Comparison of ENCODE assay signal across 1 cellular context in the genomic region with DNA sequence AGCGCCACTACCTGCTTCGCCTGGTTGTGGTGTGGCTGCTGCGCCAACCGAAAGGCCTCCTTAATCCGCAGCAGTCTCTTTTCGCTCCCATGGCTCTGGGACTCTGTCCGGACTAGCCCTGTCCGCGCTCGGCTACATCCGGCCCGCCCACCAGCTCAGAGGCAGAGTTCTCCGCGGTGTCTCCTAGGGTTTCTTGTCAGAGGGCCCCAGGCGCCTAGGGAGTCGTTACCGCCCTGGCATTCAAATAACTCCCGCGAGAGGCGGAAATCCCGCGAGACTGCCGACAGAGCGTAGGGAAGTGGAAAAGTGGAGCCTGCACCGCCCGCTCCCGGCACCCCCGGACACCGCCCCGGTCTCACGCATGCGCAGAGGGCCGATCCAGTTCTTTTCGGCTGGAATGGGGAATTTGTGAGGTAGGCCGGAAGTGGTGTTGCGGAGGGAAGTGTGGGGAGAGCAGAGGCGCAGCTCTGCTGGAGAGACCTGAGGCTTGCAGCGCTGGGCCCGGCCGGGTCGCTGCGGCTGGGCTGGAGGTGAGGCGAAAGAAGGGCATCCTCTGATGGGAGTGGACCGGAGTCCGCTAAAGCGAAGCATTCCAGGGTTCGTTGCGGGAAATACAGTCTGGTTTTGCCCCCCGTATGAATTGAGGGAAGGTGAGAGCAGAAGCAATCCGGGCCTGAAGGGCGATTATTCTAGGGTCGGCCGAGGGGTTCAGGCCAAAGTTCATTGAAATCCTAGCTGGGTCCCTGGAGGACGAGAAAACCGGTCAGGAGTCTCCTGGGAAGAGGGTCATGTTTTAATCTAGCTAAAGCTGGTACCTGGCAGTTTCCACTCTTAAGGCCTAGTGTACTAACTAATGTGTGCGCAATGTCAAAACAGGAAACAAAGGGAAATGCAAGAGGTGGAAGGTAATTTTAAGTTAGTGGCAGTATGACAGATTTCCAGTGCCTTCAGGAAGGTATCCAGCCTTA.
TF ChIP-seq lines count a peak whose summit lies in the region.

A gene (plus strand): TSS at position 456 of the 968 bp plus-strand sequence. CDS start 5,151 bp downstream, outside the sequence.

TF ChIP-seq in HEK293, 187 proteins besides CTCF, POLR2A, EP300 and RAD21 (continued from another document and continues in another):
- TF ChIP-seq, protein P1, sequence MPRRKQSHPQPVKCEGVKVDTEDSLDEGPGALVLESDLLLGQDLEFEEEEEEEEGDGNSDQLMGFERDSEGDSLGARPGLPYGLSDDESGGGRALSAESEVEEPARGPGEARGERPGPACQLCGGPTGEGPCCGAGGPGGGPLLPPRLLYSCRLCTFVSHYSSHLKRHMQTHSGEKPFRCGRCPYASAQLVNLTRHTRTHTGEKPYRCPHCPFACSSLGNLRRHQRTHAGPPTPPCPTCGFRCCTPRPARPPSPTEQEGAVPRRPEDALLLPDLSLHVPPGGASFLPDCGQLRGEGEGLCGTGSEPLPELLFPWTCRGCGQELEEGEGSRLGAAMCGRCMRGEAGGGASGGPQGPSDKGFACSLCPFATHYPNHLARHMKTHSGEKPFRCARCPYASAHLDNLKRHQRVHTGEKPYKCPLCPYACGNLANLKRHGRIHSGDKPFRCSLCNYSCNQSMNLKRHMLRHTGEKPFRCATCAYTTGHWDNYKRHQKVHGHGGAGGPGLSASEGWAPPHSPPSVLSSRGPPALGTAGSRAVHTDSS (tag by site-specific recombination; IDR thresholded peaks at IDR 0.05) = no peak
- TF ChIP-seq ZFHX2 (tag by site-specific recombination; conservative IDR thresholded peaks at IDR 0.05) (peak; percentile 55), ZNF114 (tag by site-specific recombination; IDR thresholded peaks at IDR 0.05) (no peak), EGR2 (tag by site-specific recombination; IDR thresholded peaks at IDR 0.05; ENCODE audit: low read depth) (peak; percentile 58), ZBTB8A (tag by site-specific recombination; IDR thresholded peaks at IDR 0.05) (peak; percentile 66), ZNF791 (tag by site-specific recombination; IDR thresholded peaks at IDR 0.05) (no peak), ZNF24 (tag by site-specific recombination; IDR thresholded peaks at IDR 0.05) (peak; percentile 11; the same call in 1 of the 2 replicates), ZNF555 (tag by site-specific recombination; conservative IDR thresholded peaks at IDR 0.05) (no peak), ZNF354C (tag by site-specific recombination; IDR thresholded peaks at IDR 0.05; ENCODE audit: borderline replicate concordance, low read depth) (no peak), ZXDB (tag by site-specific recombination; IDR thresholded peaks at IDR 0.05) (peak; percentile 84), ZNF76 (tag by site-specific recombination; IDR thresholded peaks at IDR 0.05; ENCODE audit: borderline replicate concordance, low read depth) (peak; percentile 67; the same call in 1 of the 2 replicates), ZFP41 (tag by site-specific recombination; IDR thresholded peaks at IDR 0.05; ENCODE audit: borderline replicate concordance) (no peak), SP3 (tag by site-specific recombination; IDR thresholded peaks at IDR 0.05) (no peak; the same call in none of the 2 replicates), YY1 (tag by site-specific recombination; IDR thresholded peaks at IDR 0.05) (no peak), ZNF2 (tag by site-specific recombination; IDR thresholded peaks at IDR 0.05) (peak; percentile 68), ZNF558 (tag by site-specific recombination; IDR thresholded peaks at IDR 0.05) (no peak), ZNF658 (tag by site-specific recombination; IDR thresholded peaks at IDR 0.05) (no peak), ZBTB21 (tag by site-specific recombination; IDR thresholded peaks at IDR 0.05) (no peak), GLIS1 (tag by site-specific recombination; IDR thresholded peaks at IDR 0.05) (peak; percentile 62), ZIC2 (tag by site-specific recombination; IDR thresholded peaks at IDR 0.05) (peak; percentile 47; the same call in 1 of the 2 replicates), FEZF1 (tag by site-specific recombination; IDR thresholded peaks at IDR 0.05) (no peak), KLF1 (tag by site-specific recombination; IDR thresholded peaks at IDR 0.05) (peak; percentile 46), GLIS2 (tag by site-specific recombination; IDR thresholded peaks at IDR 0.05) (peak; percentile 50; the same call in 1 of the 2 replicates), ZNF660 (tag by site-specific recombination; IDR thresholded peaks at IDR 0.05) (peak; percentile 77), ZNF544 (tag by site-specific recombination; IDR thresholded peaks at IDR 0.05) (no peak), ZNF112 (tag by site-specific recombination; IDR thresholded peaks at IDR 0.05) (no peak), KLF7 (tag by site-specific recombination; IDR thresholded peaks at IDR 0.05; ENCODE audit: borderline replicate concordance) (peak; percentile 90), PRDM1 (tag by site-specific recombination; IDR thresholded peaks at IDR 0.05) (no peak), ZNF174 (tag by site-specific recombination; IDR thresholded peaks at IDR 0.05) (no peak), ZNF292 (tag by site-specific recombination; IDR thresholded peaks at IDR 0.05; ENCODE audit: borderline replicate concordance, low read depth) (no peak), ZNF433 (tag by site-specific recombination; IDR thresholded peaks at IDR 0.05; ENCODE audit: low read depth) (no peak), TRIM28 (IDR thresholded peaks at IDR 0.05; ENCODE audit: borderline replicate concordance, low read length) (no peak), ZNF404 (tag by site-specific recombination; IDR thresholded peaks at IDR 0.05) (no peak), ZNF239 (tag by site-specific recombination; IDR thresholded peaks at IDR 0.05) (no peak), ZNF37A (tag by site-specific recombination; IDR thresholded peaks at IDR 0.05) (no peak), ZNF341 (tag by site-specific recombination; IDR thresholded peaks at IDR 0.05; ENCODE audit: low read depth) (peak; percentile 50), BCL11B (tag by site-specific recombination; IDR thresholded peaks at IDR 0.05; ENCODE audit: low read depth) (no peak), MZF1 (tag by site-specific recombination; IDR thresholded peaks at IDR 0.05; ENCODE audit: borderline replicate concordance) (no peak)
- TF ChIP-seq, protein P2, sequence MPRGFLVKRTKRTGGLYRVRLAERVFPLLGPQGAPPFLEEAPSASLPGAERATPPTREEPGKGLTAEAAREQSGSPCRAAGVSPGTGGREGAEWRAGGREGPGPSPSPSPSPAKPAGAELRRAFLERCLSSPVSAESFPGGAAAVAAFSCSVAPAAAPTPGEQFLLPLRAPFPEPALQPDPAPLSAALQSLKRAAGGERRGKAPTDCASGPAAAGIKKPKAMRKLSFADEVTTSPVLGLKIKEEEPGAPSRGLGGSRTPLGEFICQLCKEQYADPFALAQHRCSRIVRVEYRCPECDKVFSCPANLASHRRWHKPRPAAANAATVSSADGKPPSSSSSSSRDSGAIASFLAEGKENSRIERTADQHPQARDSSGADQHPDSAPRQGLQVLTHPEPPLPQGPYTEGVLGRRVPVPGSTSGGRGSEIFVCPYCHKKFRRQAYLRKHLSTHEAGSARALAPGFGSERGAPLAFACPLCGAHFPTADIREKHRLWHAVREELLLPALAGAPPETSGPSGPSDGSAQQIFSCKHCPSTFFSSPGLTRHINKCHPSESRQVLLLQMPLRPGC (tag by site-specific recombination; IDR thresholded peaks at IDR 0.05) = no peak
- TF ChIP-seq, protein P3, sequence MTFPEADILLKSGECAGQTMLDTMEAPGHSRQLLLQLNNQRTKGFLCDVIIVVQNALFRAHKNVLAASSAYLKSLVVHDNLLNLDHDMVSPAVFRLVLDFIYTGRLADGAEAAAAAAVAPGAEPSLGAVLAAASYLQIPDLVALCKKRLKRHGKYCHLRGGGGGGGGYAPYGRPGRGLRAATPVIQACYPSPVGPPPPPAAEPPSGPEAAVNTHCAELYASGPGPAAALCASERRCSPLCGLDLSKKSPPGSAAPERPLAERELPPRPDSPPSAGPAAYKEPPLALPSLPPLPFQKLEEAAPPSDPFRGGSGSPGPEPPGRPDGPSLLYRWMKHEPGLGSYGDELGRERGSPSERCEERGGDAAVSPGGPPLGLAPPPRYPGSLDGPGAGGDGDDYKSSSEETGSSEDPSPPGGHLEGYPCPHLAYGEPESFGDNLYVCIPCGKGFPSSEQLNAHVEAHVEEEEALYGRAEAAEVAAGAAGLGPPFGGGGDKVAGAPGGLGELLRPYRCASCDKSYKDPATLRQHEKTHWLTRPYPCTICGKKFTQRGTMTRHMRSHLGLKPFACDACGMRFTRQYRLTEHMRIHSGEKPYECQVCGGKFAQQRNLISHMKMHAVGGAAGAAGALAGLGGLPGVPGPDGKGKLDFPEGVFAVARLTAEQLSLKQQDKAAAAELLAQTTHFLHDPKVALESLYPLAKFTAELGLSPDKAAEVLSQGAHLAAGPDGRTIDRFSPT (tag by site-specific recombination; IDR thresholded peaks at IDR 0.05) = peak; percentile 52; the same call in 1 of the 2 replicates
- TF ChIP-seq, protein P4, sequence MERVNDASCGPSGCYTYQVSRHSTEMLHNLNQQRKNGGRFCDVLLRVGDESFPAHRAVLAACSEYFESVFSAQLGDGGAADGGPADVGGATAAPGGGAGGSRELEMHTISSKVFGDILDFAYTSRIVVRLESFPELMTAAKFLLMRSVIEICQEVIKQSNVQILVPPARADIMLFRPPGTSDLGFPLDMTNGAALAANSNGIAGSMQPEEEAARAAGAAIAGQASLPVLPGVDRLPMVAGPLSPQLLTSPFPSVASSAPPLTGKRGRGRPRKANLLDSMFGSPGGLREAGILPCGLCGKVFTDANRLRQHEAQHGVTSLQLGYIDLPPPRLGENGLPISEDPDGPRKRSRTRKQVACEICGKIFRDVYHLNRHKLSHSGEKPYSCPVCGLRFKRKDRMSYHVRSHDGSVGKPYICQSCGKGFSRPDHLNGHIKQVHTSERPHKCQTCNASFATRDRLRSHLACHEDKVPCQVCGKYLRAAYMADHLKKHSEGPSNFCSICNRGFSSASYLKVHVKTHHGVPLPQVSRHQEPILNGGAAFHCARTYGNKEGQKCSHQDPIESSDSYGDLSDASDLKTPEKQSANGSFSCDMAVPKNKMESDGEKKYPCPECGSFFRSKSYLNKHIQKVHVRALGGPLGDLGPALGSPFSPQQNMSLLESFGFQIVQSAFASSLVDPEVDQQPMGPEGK (tag by site-specific recombination; IDR thresholded peaks at IDR 0.05) = peak; percentile 80
- TF ChIP-seq, protein P5, sequence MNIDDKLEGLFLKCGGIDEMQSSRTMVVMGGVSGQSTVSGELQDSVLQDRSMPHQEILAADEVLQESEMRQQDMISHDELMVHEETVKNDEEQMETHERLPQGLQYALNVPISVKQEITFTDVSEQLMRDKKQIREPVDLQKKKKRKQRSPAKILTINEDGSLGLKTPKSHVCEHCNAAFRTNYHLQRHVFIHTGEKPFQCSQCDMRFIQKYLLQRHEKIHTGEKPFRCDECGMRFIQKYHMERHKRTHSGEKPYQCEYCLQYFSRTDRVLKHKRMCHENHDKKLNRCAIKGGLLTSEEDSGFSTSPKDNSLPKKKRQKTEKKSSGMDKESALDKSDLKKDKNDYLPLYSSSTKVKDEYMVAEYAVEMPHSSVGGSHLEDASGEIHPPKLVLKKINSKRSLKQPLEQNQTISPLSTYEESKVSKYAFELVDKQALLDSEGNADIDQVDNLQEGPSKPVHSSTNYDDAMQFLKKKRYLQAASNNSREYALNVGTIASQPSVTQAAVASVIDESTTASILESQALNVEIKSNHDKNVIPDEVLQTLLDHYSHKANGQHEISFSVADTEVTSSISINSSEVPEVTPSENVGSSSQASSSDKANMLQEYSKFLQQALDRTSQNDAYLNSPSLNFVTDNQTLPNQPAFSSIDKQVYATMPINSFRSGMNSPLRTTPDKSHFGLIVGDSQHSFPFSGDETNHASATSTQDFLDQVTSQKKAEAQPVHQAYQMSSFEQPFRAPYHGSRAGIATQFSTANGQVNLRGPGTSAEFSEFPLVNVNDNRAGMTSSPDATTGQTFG (tag by site-specific recombination; IDR thresholded peaks at IDR 0.05; ENCODE audit: borderline replicate concordance) = no peak
- TF ChIP-seq, protein P6, sequence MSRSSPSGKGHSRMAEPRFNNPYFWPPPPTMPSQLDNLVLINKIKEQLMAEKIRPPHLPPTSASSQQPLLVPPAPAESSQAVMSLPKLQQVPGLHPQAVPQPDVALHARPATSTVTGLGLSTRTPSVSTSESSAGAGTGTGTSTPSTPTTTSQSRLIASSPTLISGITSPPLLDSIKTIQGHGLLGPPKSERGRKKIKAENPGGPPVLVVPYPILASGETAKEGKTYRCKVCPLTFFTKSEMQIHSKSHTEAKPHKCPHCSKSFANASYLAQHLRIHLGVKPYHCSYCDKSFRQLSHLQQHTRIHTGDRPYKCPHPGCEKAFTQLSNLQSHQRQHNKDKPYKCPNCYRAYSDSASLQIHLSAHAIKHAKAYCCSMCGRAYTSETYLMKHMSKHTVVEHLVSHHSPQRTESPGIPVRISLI (tag by site-specific recombination; IDR thresholded peaks at IDR 0.05) = no peak
- TF ChIP-seq, protein P7, sequence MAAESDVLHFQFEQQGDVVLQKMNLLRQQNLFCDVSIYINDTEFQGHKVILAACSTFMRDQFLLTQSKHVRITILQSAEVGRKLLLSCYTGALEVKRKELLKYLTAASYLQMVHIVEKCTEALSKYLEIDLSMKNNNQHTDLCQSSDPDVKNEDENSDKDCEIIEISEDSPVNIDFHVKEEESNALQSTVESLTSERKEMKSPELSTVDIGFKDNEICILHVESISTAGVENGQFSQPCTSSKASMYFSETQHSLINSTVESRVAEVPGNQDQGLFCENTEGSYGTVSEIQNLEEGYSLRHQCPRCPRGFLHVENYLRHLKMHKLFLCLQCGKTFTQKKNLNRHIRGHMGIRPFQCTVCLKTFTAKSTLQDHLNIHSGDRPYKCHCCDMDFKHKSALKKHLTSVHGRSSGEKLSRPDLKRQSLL (tag by site-specific recombination; IDR thresholded peaks at IDR 0.05) = 0 out of 2 replicates have a peak, but pooled peaks have one; percentile 15
- TF ChIP-seq, protein P8, sequence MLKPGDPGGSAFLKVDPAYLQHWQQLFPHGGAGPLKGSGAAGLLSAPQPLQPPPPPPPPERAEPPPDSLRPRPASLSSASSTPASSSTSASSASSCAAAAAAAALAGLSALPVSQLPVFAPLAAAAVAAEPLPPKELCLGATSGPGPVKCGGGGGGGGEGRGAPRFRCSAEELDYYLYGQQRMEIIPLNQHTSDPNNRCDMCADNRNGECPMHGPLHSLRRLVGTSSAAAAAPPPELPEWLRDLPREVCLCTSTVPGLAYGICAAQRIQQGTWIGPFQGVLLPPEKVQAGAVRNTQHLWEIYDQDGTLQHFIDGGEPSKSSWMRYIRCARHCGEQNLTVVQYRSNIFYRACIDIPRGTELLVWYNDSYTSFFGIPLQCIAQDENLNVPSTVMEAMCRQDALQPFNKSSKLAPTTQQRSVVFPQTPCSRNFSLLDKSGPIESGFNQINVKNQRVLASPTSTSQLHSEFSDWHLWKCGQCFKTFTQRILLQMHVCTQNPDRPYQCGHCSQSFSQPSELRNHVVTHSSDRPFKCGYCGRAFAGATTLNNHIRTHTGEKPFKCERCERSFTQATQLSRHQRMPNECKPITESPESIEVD (tag by site-specific recombination; IDR thresholded peaks at IDR 0.05) = no peak
- TF ChIP-seq, protein P9, sequence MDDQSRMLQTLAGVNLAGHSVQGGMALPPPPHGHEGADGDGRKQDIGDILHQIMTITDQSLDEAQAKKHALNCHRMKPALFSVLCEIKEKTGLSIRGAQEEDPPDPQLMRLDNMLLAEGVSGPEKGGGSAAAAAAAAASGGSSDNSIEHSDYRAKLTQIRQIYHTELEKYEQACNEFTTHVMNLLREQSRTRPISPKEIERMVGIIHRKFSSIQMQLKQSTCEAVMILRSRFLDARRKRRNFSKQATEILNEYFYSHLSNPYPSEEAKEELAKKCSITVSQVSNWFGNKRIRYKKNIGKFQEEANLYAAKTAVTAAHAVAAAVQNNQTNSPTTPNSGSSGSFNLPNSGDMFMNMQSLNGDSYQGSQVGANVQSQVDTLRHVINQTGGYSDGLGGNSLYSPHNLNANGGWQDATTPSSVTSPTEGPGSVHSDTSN (CRISPR knock-in tag; IDR thresholded peaks at IDR 0.05) = 0 out of 2 replicates have a peak, but pooled peaks have one; percentile 31
